In genomic region chr1:236416165-236416564, GRCh38 we compare ENCODE assay signal across 1 cellular context.
TF ChIP-seq lines count a peak whose summit lies in the region.

No MANE protein-coding gene starts in this region.

TF ChIP-seq in K562, 482 proteins besides CTCF, POLR2A, EP300 and RAD21 (continued from another document):
- TF ChIP-seq ZBTB49 (CRISPR knock-in tag; IDR thresholded peaks at IDR 0.05; ENCODE audit: borderline replicate concordance) (no peak), TEAD2 (tag; IDR thresholded peaks at IDR 0.05) (no peak), JUND (IDR thresholded peaks at IDR 0.05; ENCODE audit: borderline replicate concordance, low read depth, low read length) (no peak), JUND (tag; IDR thresholded peaks at IDR 0.05; ENCODE audit: borderline replicate concordance, low read depth, low read length) (no peak), SMARCE1 (IDR thresholded peaks at IDR 0.05) (0 out of 2 replicates have a peak, but pooled peaks have one; percentile 21)
